1 cellular context compared by ENCODE assay signal in genomic region chr10:79105164-79105739, GRCh38.
TF ChIP-seq lines count a peak whose summit lies in the region.

No MANE protein-coding gene starts in this region.

TF ChIP-seq in HepG2, 621 proteins besides CTCF, POLR2A, EP300 and RAD21 (continued from another document and continues in another):
- TF ChIP-seq THAP7 (CRISPR knock-in tag; IDR thresholded peaks at IDR 0.05) (0 out of 2 replicates have a peak, but pooled peaks have one; percentile 32), SNAPC2 (CRISPR knock-in tag; IDR thresholded peaks at IDR 0.05) (0 out of 2 replicates have a peak, but pooled peaks have one; percentile 68), ZNF672 (CRISPR knock-in tag; IDR thresholded peaks at IDR 0.05) (no peak), RARA (CRISPR knock-in tag; IDR thresholded peaks at IDR 0.05) (peak; percentile 92), SP2 (CRISPR knock-in tag; IDR thresholded peaks at IDR 0.05) (no peak), NR2F1 (CRISPR knock-in tag; IDR thresholded peaks at IDR 0.05) (peak in 1 of 2 experiments; percentile 56; a peak in 3 of 4 replicates), ZNF737 (CRISPR knock-in tag; IDR thresholded peaks at IDR 0.05; ENCODE audit: borderline replicate concordance) (no peak), ZHX2 (IDR thresholded peaks at IDR 0.05; ENCODE audit: low read depth) (no peak), ZHX2 (CRISPR knock-in tag; IDR thresholded peaks at IDR 0.05; ENCODE audit: borderline replicate concordance) (no peak), RNF2 (conservative IDR thresholded peaks at IDR 0.05; ENCODE audit: low read depth) (no peak), ZFAT (CRISPR knock-in tag; conservative IDR thresholded peaks at IDR 0.05) (no peak), ZBTB7A (CRISPR knock-in tag; IDR thresholded peaks at IDR 0.05) (peak; percentile 37; the same call in 1 of the 2 replicates), ZBTB38 (CRISPR knock-in tag; IDR thresholded peaks at IDR 0.05) (no peak), ZBTB33 (CRISPR knock-in tag; IDR thresholded peaks at IDR 0.05) (no peak), ZNF30 (CRISPR knock-in tag; IDR thresholded peaks at IDR 0.05) (no peak), ZNF605 (CRISPR knock-in tag; IDR thresholded peaks at IDR 0.05) (no peak), ZNF263 (CRISPR knock-in tag; IDR thresholded peaks at IDR 0.05) (no peak), SOX6 (IDR thresholded peaks at IDR 0.05) (no peak), SOX6 (CRISPR knock-in tag; IDR thresholded peaks at IDR 0.05) (peak; percentile 81), ZNF333 (CRISPR knock-in tag; IDR thresholded peaks at IDR 0.05; ENCODE audit: borderline replicate concordance) (peak; percentile 83; the same call in 1 of the 2 replicates), ZNF609 (CRISPR knock-in tag; IDR thresholded peaks at IDR 0.05; ENCODE audit: borderline replicate concordance) (peak; percentile 33; the same call in 1 of the 2 replicates), MXD4 (CRISPR knock-in tag; IDR thresholded peaks at IDR 0.05) (peak; percentile 71; the same call in 1 of the 2 replicates), NAIF1 (CRISPR knock-in tag; IDR thresholded peaks at IDR 0.05; ENCODE audit: borderline replicate concordance) (no peak), NFIC (IDR thresholded peaks at IDR 0.05; ENCODE audit: low read length) (0 out of 2 replicates have a peak, but pooled peaks have one; percentile 25), ZNF740 (CRISPR knock-in tag; IDR thresholded peaks at IDR 0.05) (no peak), NBN (conservative IDR thresholded peaks at IDR 0.05) (no peak), ZNF710 (CRISPR knock-in tag; IDR thresholded peaks at IDR 0.05; ENCODE audit: borderline replicate concordance) (no peak), ZBTB34 (CRISPR knock-in tag; IDR thresholded peaks at IDR 0.05) (peak; percentile 59; the same call in 1 of the 2 replicates), NCOA2 (CRISPR knock-in tag; IDR thresholded peaks at IDR 0.05) (peak; percentile 76), REL (CRISPR knock-in tag; conservative IDR thresholded peaks at IDR 0.05) (no peak), ZMYM3 (CRISPR knock-in tag; IDR thresholded peaks at IDR 0.05) (peak; percentile 99), BCLAF1 (IDR thresholded peaks at IDR 0.05) (no peak), PITX1 (CRISPR knock-in tag; IDR thresholded peaks at IDR 0.05) (peak; percentile 68), PATZ1 (CRISPR knock-in tag; IDR thresholded peaks at IDR 0.05) (peak; percentile 63), HNRNPUL1 (IDR thresholded peaks at IDR 0.05; ENCODE audit: low read depth, low read length) (no peak), RFX5 (IDR thresholded peaks at IDR 0.05; ENCODE audit: low read depth, low read length) (no peak), ZMYM4 (CRISPR knock-in tag; IDR thresholded peaks at IDR 0.05) (peak; percentile 40; the same call in 1 of the 2 replicates), RXRA (CRISPR knock-in tag; IDR thresholded peaks at IDR 0.05) (peak; percentile 79; the same call in 1 of the 2 replicates), MAFF (IDR thresholded peaks at IDR 0.05; ENCODE audit: low read depth, low read length) (no peak)
